1 cellular context compared by ENCODE assay signal in genomic region chr7:3194501-3195141, GRCh38.
A peak's percentile ranks its signal among the peaks of the same experiment; 100 is the strongest.
TF ChIP-seq lines count a peak whose summit lies in the region.

No MANE protein-coding gene starts in this region.

TF ChIP-seq in GM23338, 12 proteins besides CTCF, POLR2A, EP300 and RAD21 (continued from another document):
- TF ChIP-seq ZNF462 (CRISPR knock-in tag; IDR thresholded peaks at IDR 0.05): no peak
- no peak for TF ChIP-seq EZH2 (IDR thresholded peaks at IDR 0.05; ENCODE audit: low read depth, unreplicated experiment)
- TF ChIP-seq STAT1 (IDR thresholded peaks at IDR 0.05; ENCODE audit: unreplicated experiment): no peak
- TF ChIP-seq ZNF114 (CRISPR knock-in tag; IDR thresholded peaks at IDR 0.05): no peak
- TF ChIP-seq NANOG (IDR thresholded peaks at IDR 0.05; ENCODE audit: borderline replicate concordance): peak; percentile 57; the same call in 1 of the 2 replicates
- TF ChIP-seq ETS1 (IDR thresholded peaks at IDR 0.05): peak; percentile 51; the same call in 1 of the 2 replicates
- TF ChIP-seq POLR2AphosphoS5 (IDR thresholded peaks at IDR 0.05; ENCODE audit: low read depth): no peak
